In the genomic region with DNA sequence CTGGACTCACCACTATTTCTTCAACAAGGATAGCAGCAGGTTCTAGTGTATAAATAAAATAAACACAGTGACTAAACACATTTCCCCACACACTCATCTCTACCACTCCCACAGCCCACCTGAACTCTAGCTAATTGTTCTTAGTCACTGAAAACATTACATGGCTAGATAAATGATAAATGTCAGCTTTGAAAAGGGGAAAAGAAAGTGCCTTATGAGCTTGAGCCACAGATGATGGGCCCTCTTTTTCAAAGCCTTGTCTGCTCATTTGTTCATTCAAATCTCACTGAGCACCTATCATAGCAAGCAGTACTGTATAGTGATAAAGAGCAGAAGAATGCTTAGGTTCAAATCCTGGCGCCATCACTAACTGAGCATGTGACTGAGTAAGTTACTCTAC, we compare ENCODE assay signal across 14 cellular contexts. TPM values are rescaled to one million over a fixed set of nuclear protein-coding genes. Genes with fewer than 3 reads are reported as not detected.
DNase-seq lines count a peak whose midpoint lies in the region; ATAC-seq and TF ChIP-seq lines count a peak whose summit lies in the region.
"Had no signal": no experiment of that assay in that cellular context is flagged by ENCODE, and none has a peak within 500 bp of the region (broad histone marks: within the 10 kb centered on the region; RNA-seq: fewer than 3 reads in every experiment).

No MANE protein-coding gene starts in this region.

- H3K4me1 ChIP-seq in H9 (ENCODE audit: insufficient read depth, low read length), result peaks cover 2% of the 10 kb centered on the region; the same call in 1 of the 2 replicates
- H3K4me1 ChIP-seq in Peyer's patch, result peaks cover 0 to 24% (median 11%) of the 10 kb centered on the region in 4 donors

- H3K9me3 Mint-ChIP-seq in H9, result no peaks in the 10 kb centered on the region
- H3K9me3 Mint-ChIP-seq: endodermal cell had no signal

- H3K79me1 ChIP-seq in H9 (ENCODE audit: insufficient read depth, low read depth, low read length, poor library complexity, severe bottlenecking), result no peaks in the 10 kb centered on the region

- no peak overlapping the region for H3K56ac ChIP-seq in H9 (ENCODE audit: insufficient read length, low read depth, low read length)

- H4K91ac ChIP-seq in H9 (ENCODE audit: insufficient read length, low read depth, low read length), result no peak overlapping the region

- TF ChIP-seq CTCF in epithelial cell of esophagus (IDR thresholded peaks at IDR 0.05; ENCODE audit: insufficient read depth, low read depth, low read length, missing control alignments) (no peak), H9 (conservative IDR thresholded peaks at IDR 0.05) (no peak), Peyer's patch (IDR thresholded peaks at IDR 0.05) (no peak)

- H3K9ac ChIP-seq in H9 (ENCODE audit: extremely low read depth, insufficient read length, low read length), result no peak overlapping the region

- H3K14ac ChIP-seq in H9 (ENCODE audit: insufficient read depth, low read length), result no peak overlapping the region

- H3K4me2 ChIP-seq in H9 (ENCODE audit: insufficient read depth, insufficient read length, low read length), result no peak overlapping the region

- no peak overlapping the region for H3K4ac ChIP-seq in H9 (ENCODE audit: low read depth, low read length)

- no peaks in the 10 kb centered on the region for H4K20me1 ChIP-seq in H9 (ENCODE audit: control insufficient read depth, insufficient read depth, insufficient read length)

- no peak overlapping the region for H3K27ac ChIP-seq in H9 (ENCODE audit: insufficient read length, low read depth, low read length)
- H3K27ac ChIP-seq in Peyer's patch, result no peak overlapping the region
- H3K27ac ChIP-seq: heart left ventricle, ovary, stomach had no signal

- no peak overlapping the region for H2BK5ac ChIP-seq in H9 (ENCODE audit: insufficient read length, low read length)

- H3K23me2 ChIP-seq in H9 (ENCODE audit: insufficient read length, low read depth, low read length, poor library complexity, severe bottlenecking), result no peaks in the 10 kb centered on the region

- no peak overlapping the region for H3K23ac ChIP-seq in H9 (ENCODE audit: insufficient read length, low read depth, low read length)

- no peaks in the 10 kb centered on the region for H3K27me3 ChIP-seq in H9 (ENCODE audit: insufficient read depth, low read length)
- H3K27me3 ChIP-seq in Peyer's patch, result no peaks in the 10 kb centered on the region
- H3K27me3 ChIP-seq: heart left ventricle, ovary, stomach had no signal

- peaks cover 16 to 18% of the 10 kb centered on the region in 2 experiments for H3K4me1 Mint-ChIP-seq in H9

- peaks cover 2% of the 10 kb centered on the region; the same call in 1 of the 2 replicates for H3K79me2 ChIP-seq in H9 (ENCODE audit: insufficient read depth, low read length)

- no peak overlapping the region for H4K5ac ChIP-seq in H9 (ENCODE audit: insufficient read length, low read depth, low read length)

- TF ChIP-seq POLR2A in Peyer's patch (IDR thresholded peaks at IDR 0.05), result no peak

- no peaks in the 10 kb centered on the region for H3K36me3 ChIP-seq in Peyer's patch
- H3K36me3 ChIP-seq: heart left ventricle, ovary, stomach had no signal

- WGBS in H9 (ENCODE audit: extremely low coverage, insufficient read length, low lambda C conversion rate), result no CpG with 5 or more reads among the region's 1 CpG

- H2AK5ac ChIP-seq in H9 (ENCODE audit: insufficient read length, low read length), result no peak overlapping the region

- no peak for ATAC-seq in GM19455 (IDR thresholded peaks at IDR 0.05; ENCODE audit: unreplicated experiment)
- ATAC-seq: heart left ventricle, HepG2 had no signal

- H2AFZ ChIP-seq in H9 (ENCODE audit: low read length), result no peak overlapping the region

- no peaks in the 10 kb centered on the region for H3K36me3 Mint-ChIP-seq in H9 (ENCODE audit: insufficient read depth in 1 of 3, low read depth in 3 of 3)

- H3K18ac ChIP-seq in H9 (ENCODE audit: insufficient read length, low read depth, low read length), result no peak overlapping the region

- H3T11ph ChIP-seq in H9 (ENCODE audit: low read length), result no peak overlapping the region

- H3K4me3 Mint-ChIP-seq in H9, result no peak overlapping the region
- H3K4me3 Mint-ChIP-seq: endodermal cell had no signal

- H2BK15ac ChIP-seq in H9 (ENCODE audit: low read depth, low read length), result no peak overlapping the region

- H2BK20ac ChIP-seq in H9 (ENCODE audit: low read depth, low read length, poor library complexity, severe bottlenecking), result no peak overlapping the region

- peak overlapping the region in 1 of 3 experiments; percentile 54; a peak in 1 of 7 replicates for H3K27ac Mint-ChIP-seq in H9
- H3K27ac Mint-ChIP-seq: endodermal cell had no signal

- no peak overlapping the region for H3K4me3 ChIP-seq in epithelial cell of esophagus (ENCODE audit: low read length)
- no peak overlapping the region for H3K4me3 ChIP-seq in Peyer's patch
- H3K4me3 ChIP-seq: heart left ventricle, ovary, stomach had no signal

- no peak overlapping the region for H4K8ac ChIP-seq in H9 (replicated peaks; ENCODE audit: insufficient read length, low read depth, low read length)

- no peaks in the 10 kb centered on the region for H3K27me3 Mint-ChIP-seq in H9 (ENCODE audit: low read depth)

- DNase-seq in stimulated activated CD4-positive, alpha-beta T cell treated with anti-CD3 and anti-CD28 coated beads, Interleukin-4, amount 100 ng/mL, for 24 hours, result peak; percentile 44
- DNase-seq in stimulated activated CD4-positive, alpha-beta T cell treated with anti-CD3 and anti-CD28 coated beads, Interleukin-4, amount 100 ng/mL, for 1 hour, result no peak
- DNase-seq in OCI-M1 (lab: John Stamatoyannopoulos, UW), result peak; percentile 36
- DNase-seq in epithelial cell of esophagus (ENCODE audit: low read depth), result peak; percentile 81
- no peak for DNase-seq in germinal center (ENCODE audit: low spot score)
- no peak for DNase-seq in H9
- no peak for DNase-seq in Peyer's patch
- DNase-seq: endodermal cell, heart left ventricle, NCI-H2029 treated with DMSO at 0.1 percent for 48 hours, ovary, stomach had no signal

- no peak overlapping the region for H2BK120ac ChIP-seq in H9 (ENCODE audit: low read depth, low read length, poor library complexity, severe bottlenecking)

- H3K9me3 ChIP-seq in H9 (ENCODE audit: control insufficient read depth, low read depth, low read length) (no peaks in the 10 kb centered on the region), Peyer's patch (no peaks in the 10 kb centered on the region)
- H3K9me3 ChIP-seq: heart left ventricle, ovary, stomach had no signal

- H2BK12ac ChIP-seq in H9 (ENCODE audit: insufficient read length, low read depth, low read length), result no peak overlapping the region

RNA-seq across cellular contexts. Expression of a gene that starts 58.3 kb away (rescaled TPM):
- total RNA-seq in H9 (2021) (31.4 and 35.5 TPM in 2 replicates), Peyer's patch (10 to 100 TPM; 58.8 to 85.8 (median 59.8) TPM)

Comparison
In these comparisons a context has a peak if more than half of its experiments do, and no peak if none do; other contexts are left out.
1. DNase-seq: peak in stimulated activated CD4-positive, alpha-beta T cell treated with anti-CD3 and anti-CD28 coated beads, Interleukin-4, amount 100 ng/mL, for 24 hours (single experiment), OCI-M1 (single experiment) and epithelial cell of esophagus (single experiment); none in stimulated activated CD4-positive, alpha-beta T cell treated with anti-CD3 and anti-CD28 coated beads, Interleukin-4, amount 100 ng/mL, for 1 hour (single experiment), germinal center (single experiment), H9 (single experiment) and Peyer's patch (0 of 3).